ENCODE assay signal across 19 cellular contexts in the genomic region with DNA sequence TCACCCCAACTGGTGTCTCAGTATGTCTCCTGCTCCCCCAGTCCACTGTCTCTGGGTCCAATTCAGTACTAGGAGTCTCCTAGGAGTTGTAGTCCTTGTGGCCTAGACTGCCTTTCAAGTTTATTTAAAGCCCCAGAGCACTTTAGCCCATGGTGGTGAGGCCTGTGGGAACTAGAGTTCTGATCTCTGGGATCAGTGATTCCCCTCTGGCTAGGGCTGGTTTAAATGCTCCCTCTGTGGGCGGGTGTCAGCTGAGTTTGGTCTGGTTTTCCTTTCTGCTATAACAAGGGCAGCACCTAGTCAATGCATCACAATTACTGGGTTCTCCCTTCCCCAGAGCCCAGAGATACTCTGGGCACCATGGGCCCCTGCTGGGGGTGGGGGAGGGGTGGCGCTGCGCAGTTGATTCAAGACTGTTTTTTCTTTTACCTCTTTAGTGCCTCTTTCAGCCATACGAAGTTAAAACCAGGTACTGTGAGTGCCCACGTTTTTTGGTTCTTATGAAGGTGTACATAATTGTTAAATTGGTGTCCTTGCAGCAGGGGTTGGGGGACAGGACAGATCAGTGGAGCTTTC. TPM values are rescaled to one million over a fixed set of nuclear protein-coding genes. Genes with fewer than 3 reads are reported as not detected.
A peak's percentile ranks its signal among the peaks of the same experiment; 100 is the strongest.
DNase-seq lines count a peak whose midpoint lies in the region; ATAC-seq and TF ChIP-seq lines count a peak whose summit lies in the region.
"Had no signal": no experiment of that assay in that cellular context is flagged by ENCODE, and none has a peak within 500 bp of the region (broad histone marks: within the 10 kb centered on the region; RNA-seq: fewer than 3 reads in every experiment).

No MANE protein-coding gene starts in this region.

- peak; percentile 48; the same call in 1 of the 3 replicates for ATAC-seq in GM23338

- 85 to 100% methylated on average over 1 to 3 of the region's 5 CpGs for WGBS in endodermal cell (ENCODE audit: insufficient coverage in 1 of 2, insufficient read length in 1 of 2), 2 experiments

- H3K4me3 Mint-ChIP-seq in GM23338 (no peak overlapping the region), endodermal cell (no peak overlapping the region), osteocyte (ENCODE audit: unreplicated experiment) (no peak overlapping the region)
- H3K4me3 Mint-ChIP-seq: CD4-positive, alpha-beta memory T cell; HFFc6 had no signal

- H3K36me3 ChIP-seq in GM23338 (ENCODE audit: insufficient read depth) (no peaks in the 10 kb centered on the region), endodermal cell (ENCODE audit: control insufficient read depth, insufficient read depth, low read length) (no peaks in the 10 kb centered on the region), brain microvascular endothelial cell (replicated peaks) (no peaks in the 10 kb centered on the region)
- H3K36me3 ChIP-seq: HAP-1 had no signal

- H2AFZ ChIP-seq in GM23338, result peak overlapping the region; percentile 56; the same call in 1 of the 2 replicates

- no peaks in the 10 kb centered on the region for H3K79me2 ChIP-seq in GM23338 (replicated peaks; ENCODE audit: insufficient read depth)

- peaks cover 8% of the 10 kb centered on the region; the same call in 1 of the 3 replicates for H3K9me3 Mint-ChIP-seq in GM23338
- peaks cover 32% of the 10 kb centered on the region for H3K9me3 Mint-ChIP-seq in endodermal cell
- peaks cover 12% of the 10 kb centered on the region for H3K9me3 Mint-ChIP-seq in osteocyte (ENCODE audit: unreplicated experiment)

- H3K27ac ChIP-seq in GM23338 (ENCODE audit: low read depth), result no peak overlapping the region
- no peak overlapping the region for H3K27ac ChIP-seq in endodermal cell (ENCODE audit: low read depth, low read length)
- no peak overlapping the region for H3K27ac ChIP-seq in brain microvascular endothelial cell

- H3K27me3 ChIP-seq in GM23338 (ENCODE audit: insufficient read depth) (no peaks in the 10 kb centered on the region), endodermal cell (ENCODE audit: control insufficient read depth, insufficient read depth, low read length, poor library complexity, severe bottlenecking) (no peaks in the 10 kb centered on the region), brain microvascular endothelial cell (replicated peaks) (no peaks in the 10 kb centered on the region)

- no peaks in the 10 kb centered on the region for H4K20me1 ChIP-seq in GM23338 (replicated peaks; ENCODE audit: insufficient read depth)

- H3K4me1 ChIP-seq in GM23338 (ENCODE audit: insufficient read depth), result peaks cover 5% of the 10 kb centered on the region; the same call in 1 of the 2 replicates
- peaks cover 4% of the 10 kb centered on the region for H3K4me1 ChIP-seq in endodermal cell (ENCODE audit: control insufficient read depth, insufficient read depth, low read length)

- H3K4me1 Mint-ChIP-seq in GM23338, result peaks cover 10% of the 10 kb centered on the region
- peaks cover 48% of the 10 kb centered on the region for H3K4me1 Mint-ChIP-seq in endodermal cell
- H3K4me1 Mint-ChIP-seq in osteocyte (ENCODE audit: unreplicated experiment), result no peaks in the 10 kb centered on the region

- H3K27ac Mint-ChIP-seq in GM23338 (no peak overlapping the region), endodermal cell (peak overlapping the region; percentile 80), osteocyte (ENCODE audit: unreplicated experiment) (no peak overlapping the region)
- H3K27ac Mint-ChIP-seq: CD4-positive, alpha-beta memory T cell; HFFc6 had no signal

- DNase-seq in GM23338 (ENCODE audit: low spot score) (no peak), endodermal cell (peak; percentile 60), osteocyte (ENCODE audit: extremely low spot score, unreplicated experiment) (peak; percentile 64), brain microvascular endothelial cell (no peak)
- no peak for DNase-seq in activated CD4-positive, alpha-beta T cell treated with anti-CD3 and anti-CD28 coated beads, Interleukin-2, amount 50 U/mL, for 1 hour
- DNase-seq in activated CD4-positive, alpha-beta T cell treated with anti-CD3 and anti-CD28 coated beads for 4 hours, result no peak
- DNase-seq: C1 segment of cervical spinal cord; Calu3; CD4-positive, alpha-beta memory T cell; COR-L47; DMS53; DMS79 treated with DMSO at 0.1 percent for 48 hours; GOT3; HFFc6 had no signal

- H3F3A ChIP-seq in GM23338 (replicated peaks; ENCODE audit: low read depth), result no peaks in the 10 kb centered on the region

- H3K9me3 ChIP-seq in endodermal cell (ENCODE audit: control insufficient read depth, low read length), result peaks cover 33% of the 10 kb centered on the region
- H3K9me3 ChIP-seq: HAP-1 had no signal

- H3K9me2 ChIP-seq in GM23338 (ENCODE audit: insufficient read depth), result no peaks in the 10 kb centered on the region

- H3K27me3 Mint-ChIP-seq in GM23338 (ENCODE audit: insufficient read depth, low read depth, poor library complexity) (peaks cover 3% of the 10 kb centered on the region), endodermal cell (ENCODE audit: insufficient read depth) (no peaks in the 10 kb centered on the region), osteocyte (ENCODE audit: unreplicated experiment) (peaks cover 35% of the 10 kb centered on the region)

- peaks cover 5% of the 10 kb centered on the region; the same call in 1 of the 3 replicates for H3K36me3 Mint-ChIP-seq in GM23338 (ENCODE audit: low read depth)
- peaks cover 8% of the 10 kb centered on the region for H3K36me3 Mint-ChIP-seq in endodermal cell (ENCODE audit: low read depth)
- no peaks in the 10 kb centered on the region for H3K36me3 Mint-ChIP-seq in osteocyte (ENCODE audit: unreplicated experiment)
- H3K36me3 Mint-ChIP-seq: CD4-positive, alpha-beta memory T cell had no signal

- no peak for TF ChIP-seq CTCF in GM23338 (conservative IDR thresholded peaks at IDR 0.05; ENCODE audit: low read depth in 2 of 2)
- peak; percentile 15 for TF ChIP-seq CTCF in endodermal cell (conservative IDR thresholded peaks at IDR 0.05)
- no peak for TF ChIP-seq CTCF in osteocyte (IDR thresholded peaks at IDR 0.05)
- no peak for TF ChIP-seq CTCF in brain microvascular endothelial cell (IDR thresholded peaks at IDR 0.05; ENCODE audit: low read depth, low read length, missing control alignments)

- no peak overlapping the region for H3K9ac ChIP-seq in endodermal cell (ENCODE audit: extremely low read depth, low read length, poor library complexity, severe bottlenecking)

- H3K4me3 ChIP-seq in GM23338 (no peak overlapping the region), endodermal cell (ENCODE audit: low read length) (peak overlapping the region; percentile 72), brain microvascular endothelial cell (ENCODE audit: low read depth, low read length) (no peak overlapping the region)
- H3K4me3 ChIP-seq: HAP-1 had no signal

- in situ Hi-C loops in brain microvascular endothelial cell (cut with HindIII; ENCODE audit: low pct_ligation_motif_present, low sequenced_read_pairs), result no loop called here

- no peak overlapping the region for H3K4me2 ChIP-seq in GM23338

TF ChIP-seq in GM23338, 12 proteins besides CTCF, POLR2A, EP300 and RAD21 (continues in another document):
- no peak for TF ChIP-seq POLR2AphosphoS5 (IDR thresholded peaks at IDR 0.05; ENCODE audit: low read depth)
- TF ChIP-seq, protein P1, sequence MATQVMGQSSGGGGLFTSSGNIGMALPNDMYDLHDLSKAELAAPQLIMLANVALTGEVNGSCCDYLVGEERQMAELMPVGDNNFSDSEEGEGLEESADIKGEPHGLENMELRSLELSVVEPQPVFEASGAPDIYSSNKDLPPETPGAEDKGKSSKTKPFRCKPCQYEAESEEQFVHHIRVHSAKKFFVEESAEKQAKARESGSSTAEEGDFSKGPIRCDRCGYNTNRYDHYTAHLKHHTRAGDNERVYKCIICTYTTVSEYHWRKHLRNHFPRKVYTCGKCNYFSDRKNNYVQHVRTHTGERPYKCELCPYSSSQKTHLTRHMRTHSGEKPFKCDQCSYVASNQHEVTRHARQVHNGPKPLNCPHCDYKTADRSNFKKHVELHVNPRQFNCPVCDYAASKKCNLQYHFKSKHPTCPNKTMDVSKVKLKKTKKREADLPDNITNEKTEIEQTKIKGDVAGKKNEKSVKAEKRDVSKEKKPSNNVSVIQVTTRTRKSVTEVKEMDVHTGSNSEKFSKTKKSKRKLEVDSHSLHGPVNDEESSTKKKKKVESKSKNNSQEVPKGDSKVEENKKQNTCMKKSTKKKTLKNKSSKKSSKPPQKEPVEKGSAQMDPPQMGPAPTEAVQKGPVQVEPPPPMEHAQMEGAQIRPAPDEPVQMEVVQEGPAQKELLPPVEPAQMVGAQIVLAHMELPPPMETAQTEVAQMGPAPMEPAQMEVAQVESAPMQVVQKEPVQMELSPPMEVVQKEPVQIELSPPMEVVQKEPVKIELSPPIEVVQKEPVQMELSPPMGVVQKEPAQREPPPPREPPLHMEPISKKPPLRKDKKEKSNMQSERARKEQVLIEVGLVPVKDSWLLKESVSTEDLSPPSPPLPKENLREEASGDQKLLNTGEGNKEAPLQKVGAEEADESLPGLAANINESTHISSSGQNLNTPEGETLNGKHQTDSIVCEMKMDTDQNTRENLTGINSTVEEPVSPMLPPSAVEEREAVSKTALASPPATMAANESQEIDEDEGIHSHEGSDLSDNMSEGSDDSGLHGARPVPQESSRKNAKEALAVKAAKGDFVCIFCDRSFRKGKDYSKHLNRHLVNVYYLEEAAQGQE (IDR thresholded peaks at IDR 0.05; ENCODE audit: unreplicated experiment), result no peak

RNA-seq across cellular contexts. Expression of gene SLC36A3, which starts 9.3 kb away (rescaled TPM):
- total RNA-seq in GM23338 (2014; rRNA removed; shearing (Covaris generic)), result not detected in 2 replicates
- polyA plus RNA-seq in GM23338 (2016; fragmentation: Nextera tagmentation; extraction: Ambion mirVana), result not detected in 2 replicates
- total RNA-seq in endodermal cell, result not detected
- polyA plus RNA-seq in endodermal cell (2013, experiment 1 of 2), result not detected
- polyA plus RNA-seq in endodermal cell (2013, experiment 2 of 2), result not detected
- total RNA-seq in osteocyte, result not detected in 2 replicates
- total RNA-seq: A172; A673; Calu3; CD4-positive, alpha-beta memory T cell; Daoy; HFFc6 had no signal
- polyA plus RNA-seq: BJ; CD4-positive, alpha-beta memory T cell had no signal

RNA-seq across cellular contexts. Expression of gene SLC36A2, which starts 34.5 kb away (rescaled TPM):
- total RNA-seq in GM23338 (2014; rRNA removed; shearing (Covaris generic)), result not detected in 2 replicates
- 0.08 TPM in 1 of 2 replicates, not detected in the other for polyA plus RNA-seq in GM23338 (2016; fragmentation: Nextera tagmentation; extraction: Ambion mirVana)
- total RNA-seq in endodermal cell (1 to 10 TPM in 1 of 2 donors, not detected in 1; 1.4 TPM), osteocyte (not detected in 2 replicates)
- not detected for polyA plus RNA-seq in endodermal cell (2013, experiment 1 of 2)
- not detected for polyA plus RNA-seq in endodermal cell (2013, experiment 2 of 2)
- total RNA-seq: A172; A673; Calu3; CD4-positive, alpha-beta memory T cell; Daoy; HFFc6 had no signal
- polyA plus RNA-seq: BJ; CD4-positive, alpha-beta memory T cell had no signal

RNA-seq across cellular contexts. Expression of gene GM2A, which starts 59.9 kb away (rescaled TPM):
- 26.3 and 27.8 TPM in 2 replicates for total RNA-seq in GM23338 (2014; rRNA removed; shearing (Covaris generic))
- polyA plus RNA-seq in GM23338 (2016; fragmentation: Nextera tagmentation; extraction: Ambion mirVana), result 9.0 and 9.8 TPM in 2 replicates
- total RNA-seq in endodermal cell (10 to 100 TPM; 40.7 to 55.2 TPM), osteocyte (28.2 and 30.2 TPM in 2 replicates)
- 28.5 TPM for polyA plus RNA-seq in endodermal cell (2013, experiment 1 of 2)
- 25.3 TPM for polyA plus RNA-seq in endodermal cell (2013, experiment 2 of 2)

Comparison
In these comparisons a context has a peak if more than half of its experiments do, and no peak if none do; other contexts are left out.
1. DNase-seq: peak in endodermal cell (single experiment) and osteocyte (single experiment); none in GM23338 (single experiment), activated CD4-positive, alpha-beta T cell treated with anti-CD3 and anti-CD28 coated beads, Interleukin-2, amount 50 U/mL, for 1 hour (single experiment), activated CD4-positive, alpha-beta T cell treated with anti-CD3 and anti-CD28 coated beads for 4 hours (0 of 2) and brain microvascular endothelial cell (single experiment).